8 cellular contexts compared by ENCODE assay signal in the genomic region with DNA sequence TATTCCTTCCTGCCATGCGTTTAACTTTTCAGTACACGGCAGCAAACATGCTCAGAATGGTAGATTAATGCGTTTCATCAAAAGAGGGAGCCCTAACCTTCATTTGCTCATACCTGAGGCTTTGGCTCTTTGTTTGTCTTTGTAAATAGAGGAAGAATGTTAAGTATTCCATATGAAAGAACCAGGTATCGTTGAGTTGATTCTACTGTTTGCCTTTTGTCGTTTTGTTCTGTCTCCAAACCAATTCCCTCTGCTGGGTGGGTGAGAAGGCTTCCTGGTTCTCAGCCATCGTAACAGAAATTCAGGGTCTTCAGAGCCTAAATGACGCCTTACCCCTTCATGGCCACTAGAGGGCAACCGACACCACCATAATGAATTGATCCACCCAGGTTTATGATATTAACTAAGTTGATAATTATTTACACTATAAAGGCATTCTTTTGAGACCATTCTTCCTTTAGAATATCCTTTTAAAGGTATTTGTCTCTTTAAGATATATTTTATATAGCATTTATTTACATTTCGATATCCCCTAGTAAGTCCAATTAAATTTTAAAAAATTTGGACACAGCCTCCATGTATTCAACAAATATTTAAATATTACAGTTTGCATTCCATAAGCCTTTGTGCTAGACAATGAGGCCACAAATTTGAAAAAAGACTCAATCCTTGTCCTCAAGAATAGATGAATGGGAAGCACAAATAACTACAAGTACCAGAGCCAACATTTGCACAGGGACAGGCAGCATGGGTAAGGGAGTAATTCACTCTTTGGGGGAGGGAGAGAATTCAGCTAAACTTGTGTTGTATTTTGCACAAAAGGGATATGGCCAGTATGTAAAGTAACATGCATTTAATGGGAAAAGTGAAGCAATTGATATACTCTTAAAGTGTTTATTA. TPM values are rescaled to one million over a fixed set of nuclear protein-coding genes. Genes with fewer than 3 reads are reported as not detected.
DNase-seq lines count a peak whose midpoint lies in the region; ATAC-seq and TF ChIP-seq lines count a peak whose summit lies in the region.

No MANE protein-coding gene starts in this region.

- H3K27me3 Mint-ChIP-seq in H9 (ENCODE audit: low read depth) = peaks cover 3% of the 10 kb centered on the region

- no peaks in the 10 kb centered on the region for H3K79me2 ChIP-seq in H9 (ENCODE audit: insufficient read depth, low read length)

- no peak overlapping the region for H3K4me2 ChIP-seq in H9 (ENCODE audit: insufficient read depth, insufficient read length, low read length)

- ATAC-seq in RWPE2 (ENCODE audit: low read depth) (peak; percentile 81), psoas muscle (peak; percentile 47 to 80 (median 58))

- H3K36me3 ChIP-seq in RWPE2 (ENCODE audit: low read depth) = no peaks in the 10 kb centered on the region
- H3K36me3 ChIP-seq in psoas muscle (ENCODE audit: insufficient read depth in 1 of 2, low read depth in 1 of 2) = no peaks in the 10 kb centered on the region

- no peak overlapping the region for H2AFZ ChIP-seq in H9 (ENCODE audit: low read length)

- no peak overlapping the region for H3K9ac ChIP-seq in H9 (ENCODE audit: extremely low read depth, insufficient read length, low read length)

- H3K4me3 ChIP-seq in RWPE2 (ENCODE audit: severe bottlenecking) = peak overlapping the region; percentile 11
- no peak overlapping the region for H3K4me3 ChIP-seq in psoas muscle

- no peak overlapping the region for H4K8ac ChIP-seq in H9 (replicated peaks; ENCODE audit: insufficient read length, low read depth, low read length)

- no peak overlapping the region for H2BK15ac ChIP-seq in H9 (ENCODE audit: low read depth, low read length)

- no peaks in the 10 kb centered on the region for H3K79me1 ChIP-seq in H9 (ENCODE audit: insufficient read depth, low read depth, low read length, poor library complexity, severe bottlenecking)

- intact Hi-C loops in head of caudate nucleus (cut with DNase I) (loop anchor here (2.0 to 10.0 kb wide), 2 partner anchors 148 to 298 kb away; a partner anchor contains a TSS), psoas muscle (cut with DNase I) (loop anchor here (1.0 to 10.0 kb wide), 5 partner anchors 146 to 356 kb away; a partner anchor contains a TSS)

- peak overlapping the region in 1 of 2 experiments; percentile 2; a peak in 1 of 5 replicates for H3K4me3 Mint-ChIP-seq in H9

- no peak overlapping the region; a peak in 1 of 7 replicates for H3K27ac Mint-ChIP-seq in H9

- no peak overlapping the region for H2AK5ac ChIP-seq in H9 (ENCODE audit: insufficient read length, low read length)

- H2BK120ac ChIP-seq in H9 (ENCODE audit: low read depth, low read length, poor library complexity, severe bottlenecking) = no peak overlapping the region

- no peak overlapping the region for H2BK20ac ChIP-seq in H9 (ENCODE audit: low read depth, low read length, poor library complexity, severe bottlenecking)

- H4K20me1 ChIP-seq in H9 (ENCODE audit: control insufficient read depth, insufficient read depth, insufficient read length) = no peaks in the 10 kb centered on the region

- TF ChIP-seq CTCF in H9 (conservative IDR thresholded peaks at IDR 0.05) = peak; percentile 91
- TF ChIP-seq CTCF in RWPE2 (IDR thresholded peaks at IDR 0.05; ENCODE audit: poor library complexity, severe bottlenecking) = peak; percentile 94
- peak; percentile 94 for TF ChIP-seq CTCF in psoas muscle (IDR thresholded peaks at IDR 0.05)

- H3K27me3 ChIP-seq in H9 (ENCODE audit: insufficient read depth, low read length) (no peaks in the 10 kb centered on the region), RWPE2 (ENCODE audit: insufficient read depth, poor library complexity, severe bottlenecking) (no peaks in the 10 kb centered on the region), psoas muscle (ENCODE audit: insufficient read depth in 3 of 3, low read length in 2 of 3) (peaks cover 0 to 4% (median 0%) of the 10 kb centered on the region in 3 donors)

- no CpG with 5 or more reads among the region's 9 CpGs for WGBS in H9 (ENCODE audit: extremely low coverage, insufficient read length, low lambda C conversion rate)
- 6 to 7% (median 6%) methylated on average over 9 of the region's 9 CpGs for WGBS in psoas muscle, 3 donors

- no peak overlapping the region for H3K14ac ChIP-seq in H9 (ENCODE audit: insufficient read depth, low read length)

- H3K23me2 ChIP-seq in H9 (ENCODE audit: insufficient read length, low read depth, low read length, poor library complexity, severe bottlenecking) = no peaks in the 10 kb centered on the region

- H3K4ac ChIP-seq in H9 (ENCODE audit: low read depth, low read length) = no peak overlapping the region

- no peak overlapping the region for H3K27ac ChIP-seq in H9 (ENCODE audit: insufficient read length, low read depth, low read length)
- H3K27ac ChIP-seq in RWPE2 (ENCODE audit: poor library complexity, severe bottlenecking) = no peak overlapping the region
- no peak overlapping the region for H3K27ac ChIP-seq in psoas muscle

- H3K18ac ChIP-seq in H9 (ENCODE audit: insufficient read length, low read depth, low read length) = no peak overlapping the region

- no peak overlapping the region for H3K56ac ChIP-seq in H9 (ENCODE audit: insufficient read length, low read depth, low read length)

- no peak overlapping the region for H3T11ph ChIP-seq in H9 (ENCODE audit: low read length)

- H4K91ac ChIP-seq in H9 (ENCODE audit: insufficient read length, low read depth, low read length) = no peak overlapping the region

- peak; percentile 16 for DNase-seq in GM04504 (ENCODE audit: low read depth)
- peak; percentile 50 for DNase-seq in H9
- peak; percentile 49 for DNase-seq in LHCN-M2 (ENCODE audit: low read depth)
- DNase-seq in RWPE2 (ENCODE audit: low spot score) = no peak
- DNase-seq in activated naive CD4-positive, alpha-beta T cell treated with anti-CD3 and anti-CD28 coated beads, Interleukin-2, amount 50 U/mL, for 16 hours = peak; percentile 36
- peak in 37 of 42 donors; percentile 19 to 80 (median 48) for DNase-seq in head of caudate nucleus
- DNase-seq in psoas muscle = no peak
- no peak for DNase-seq in OCI-M2 (lab: John Stamatoyannopoulos, UW; ENCODE audit: unreplicated experiment)

- no peaks in the 10 kb centered on the region for H3K36me3 Mint-ChIP-seq in H9 (ENCODE audit: insufficient read depth in 1 of 3, low read depth in 3 of 3)

- no peak overlapping the region for H4K5ac ChIP-seq in H9 (ENCODE audit: insufficient read length, low read depth, low read length)

- no peaks in the 10 kb centered on the region; the same call in 1 of the 2 replicates for H3K4me1 ChIP-seq in H9 (ENCODE audit: insufficient read depth, low read length)
- H3K4me1 ChIP-seq in RWPE2 (ENCODE audit: insufficient read depth, poor library complexity, severe bottlenecking) = no peaks in the 10 kb centered on the region
- H3K4me1 ChIP-seq in psoas muscle = no peaks in the 10 kb centered on the region

- no peak overlapping the region for H3K23ac ChIP-seq in H9 (ENCODE audit: insufficient read length, low read depth, low read length)

- no peaks in the 10 kb centered on the region for H3K9me3 Mint-ChIP-seq in H9

- H2BK5ac ChIP-seq in H9 (ENCODE audit: insufficient read length, low read length) = no peak overlapping the region

- peaks cover 14 to 15% of the 10 kb centered on the region in 2 experiments for H3K4me1 Mint-ChIP-seq in H9

- H3K9me3 ChIP-seq in H9 (ENCODE audit: control insufficient read depth, low read depth, low read length) (no peaks in the 10 kb centered on the region), RWPE2 (ENCODE audit: severe bottlenecking) (no peaks in the 10 kb centered on the region), psoas muscle (no peaks in the 10 kb centered on the region)

- no peak overlapping the region for H2BK12ac ChIP-seq in H9 (ENCODE audit: insufficient read length, low read depth, low read length)

RNA-seq across cellular contexts. Expression of a gene that starts 48.1 kb away (rescaled TPM):
- 46.0 and 51.0 TPM in 2 replicates for total RNA-seq in H9 (2021)
- 41.8 and 51.7 TPM in 2 replicates for total RNA-seq in LHCN-M2 (2014; rRNA removed)
- 30.3 TPM for polyA plus RNA-seq in LHCN-M2 (2012)
- total RNA-seq in psoas muscle = 10 to 100 TPM; 52.6 to 91.6 (median 66.4) TPM
- 100 to 1,000 TPM in 2 of 3 donors, 10 to 100 TPM in 1; 76.8 to 201 (median 158) TPM for polyA plus RNA-seq in psoas muscle

RNA-seq across cellular contexts. Expression of a gene that starts 48.8 kb away (rescaled TPM):
- total RNA-seq in H9 (2021) (0.39 and 0.48 TPM in 2 replicates), LHCN-M2 (2014; rRNA removed) (0.29 and 0.51 TPM in 2 replicates), psoas muscle (under 1 TPM in 2 of 4 donors, not detected in 2; 0.30 TPM)
- polyA plus RNA-seq in LHCN-M2 (2012) = 0.17 TPM
- under 1 TPM in 2 of 3 donors, not detected in 1; 0.03 to 0.17 TPM for polyA plus RNA-seq in psoas muscle

Comparison
In these comparisons a context has a peak if more than half of its experiments do, and no peak if none do; other contexts are left out.
1. DNase-seq: peak in GM04504 (single experiment), H9 (single experiment), LHCN-M2 (single experiment), activated naive CD4-positive, alpha-beta T cell treated with anti-CD3 and anti-CD28 coated beads, Interleukin-2, amount 50 U/mL, for 16 hours (single experiment) and head of caudate nucleus (37 of 42); none in RWPE2 (single experiment), psoas muscle (0 of 2) and OCI-M2 (single experiment).
2. Peak in every context shown above with its lines, with median percentiles within 50 percentile points of each other: CTCF ChIP-seq.